Comparison of ENCODE assay signal across 8 cellular contexts in genomic region chr11:33161120-33162005, GRCh38. TPM values are rescaled to one million over a fixed set of nuclear protein-coding genes. Genes with fewer than 3 reads are reported as not detected.
A peak's percentile ranks its signal among the peaks of the same experiment; 100 is the strongest.
DNase-seq lines count a peak whose midpoint lies in the region; ATAC-seq and TF ChIP-seq lines count a peak whose summit lies in the region.

CSTF3 (minus strand) TSS chr11:33161480; CDS start chr11:33161325, 155 bp downstream.

- peak; percentile 73 for TF ChIP-seq CTCF in left ventricle myocardium inferior (IDR thresholded peaks at IDR 0.05; ENCODE audit: borderline replicate concordance)
- peak; percentile 64 for TF ChIP-seq CTCF in progenitor cell of endocrine pancreas (IDR thresholded peaks at IDR 0.05; ENCODE audit: unreplicated experiment)

- H3K27me3 Mint-ChIP-seq in progenitor cell of endocrine pancreas: no peaks in the 10 kb centered on the region

- peaks cover 12% of the 10 kb centered on the region for H3K36me3 Mint-ChIP-seq in progenitor cell of endocrine pancreas (ENCODE audit: insufficient read depth)

- DNase-seq in NCI-H187 (lab: John Stamatoyannopoulos, UW): peak; percentile 100
- peak; percentile 89 to 95 (median 94) for DNase-seq in T-helper 2 cell
- DNase-seq in left ventricle myocardium inferior: peak; percentile 100
- DNase-seq in progenitor cell of endocrine pancreas (ENCODE audit: low spot score, unreplicated experiment): peak; percentile 100
- DNase-seq in ureter (ENCODE audit: low spot score): peak; percentile 100

- peaks cover 51% of the 10 kb centered on the region for H3K4me1 ChIP-seq in left ventricle myocardium inferior

- no peaks in the 10 kb centered on the region for H3K27me3 ChIP-seq in left ventricle myocardium inferior (ENCODE audit: low read depth)

- intact Hi-C loops in left ventricle myocardium inferior (cut with micrococcal nuclease): loop anchor here (10.0 kb wide), 1 partner anchor 93 kb away; the partner anchor contains the start of gene HIPK3

- ATAC-seq in GM18498 (IDR thresholded peaks at IDR 0.05; ENCODE audit: unreplicated experiment) (peak; percentile 91), HG02938 (IDR thresholded peaks at IDR 0.05; ENCODE audit: unreplicated experiment) (peak; percentile 88)

- peak within 1 kb of the TSS; percentile 100 for H3K4me3 Mint-ChIP-seq in progenitor cell of endocrine pancreas (ENCODE audit: low read depth)

- H3K27ac Mint-ChIP-seq in progenitor cell of endocrine pancreas: peak within 1 kb of the TSS; percentile 99

- no peaks in the 10 kb centered on the region for H3K9me3 ChIP-seq in left ventricle myocardium inferior (replicated peaks)

- H3K4me1 Mint-ChIP-seq in progenitor cell of endocrine pancreas (ENCODE audit: low read depth): peaks cover 21% of the 10 kb centered on the region

- H3K27ac ChIP-seq in angular gyrus (ENCODE audit: low read depth, low read length) (peak within 1 kb of the TSS; percentile 68), left ventricle myocardium inferior (replicated peaks) (peak within 1 kb of the TSS; percentile 76)

- H3K36me3 ChIP-seq in left ventricle myocardium inferior: no peaks in the 10 kb centered on the region

- peak within 1 kb of the TSS; percentile 87 for H3K4me3 ChIP-seq in left ventricle myocardium inferior

- H3K9me3 Mint-ChIP-seq in progenitor cell of endocrine pancreas (ENCODE audit: low read depth): peaks cover 4% of the 10 kb centered on the region

RNA-seq across cellular contexts. Expression of gene CSTF3, which starts in this region (rescaled TPM):
- total RNA-seq in left ventricle myocardium inferior: 11.1 TPM
- 43.5 and 48.1 TPM in 2 replicates for total RNA-seq in progenitor cell of endocrine pancreas
- total RNA-seq in ureter: 41.7 TPM

Comparison
In these comparisons a context has a peak if more than half of its experiments do, and no peak if none do; other contexts are left out.
1. Peak in every context shown above with its lines: DNase-seq, ATAC-seq, H3K4me3 ChIP-seq and H3K27ac ChIP-seq.